8 cellular contexts compared by ENCODE assay signal in the genomic region with DNA sequence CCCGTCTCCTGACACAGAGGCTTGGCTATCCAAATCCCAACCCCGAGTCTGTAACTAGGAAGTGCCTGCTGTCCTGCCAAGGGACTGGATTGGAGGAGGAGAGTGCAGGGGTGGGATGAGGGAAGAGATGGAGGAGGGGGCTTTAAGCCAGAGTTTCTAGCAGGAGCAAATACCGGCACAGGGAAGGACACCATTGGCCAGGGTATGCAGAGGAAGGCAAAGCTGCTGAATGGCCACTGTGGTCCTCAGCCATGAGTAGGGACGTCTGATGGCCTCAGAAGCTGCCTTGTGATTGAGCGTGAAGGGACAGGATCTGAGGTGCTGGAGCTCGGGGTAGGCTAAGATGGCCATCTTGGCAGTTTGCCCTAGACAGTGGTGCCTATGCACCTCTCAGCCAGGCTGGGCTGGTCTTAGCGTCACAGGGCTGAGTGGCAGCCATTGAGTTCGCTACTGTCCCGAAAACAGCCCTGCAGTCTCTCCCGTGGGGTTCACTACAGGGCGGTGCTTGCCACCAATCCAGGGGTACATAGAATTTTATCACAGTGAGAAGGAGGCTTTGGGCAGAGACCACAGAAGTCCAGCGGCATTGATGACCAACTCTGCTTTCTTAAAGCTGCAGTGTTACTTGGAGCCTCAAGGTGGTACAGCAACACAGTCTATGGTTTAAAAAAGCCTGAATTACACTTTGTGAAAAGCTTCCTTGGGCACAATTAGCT.
DNase-seq lines count a peak whose midpoint lies in the region; ATAC-seq, FAIRE-seq and TF ChIP-seq lines count a peak whose summit lies in the region.

No MANE protein-coding gene starts in this region.

- no peak overlapping the region for H3K4me3 Mint-ChIP-seq in osteocyte (ENCODE audit: unreplicated experiment)

- no peak for TF ChIP-seq EP300 in H1 (IDR thresholded peaks at IDR 0.05; ENCODE audit: borderline replicate concordance in 1 of 2, low read depth in 2 of 2, low read length in 2 of 2)

- no peaks in the 10 kb centered on the region for H3K9me3 Mint-ChIP-seq in osteocyte (ENCODE audit: unreplicated experiment)

- H3K14ac ChIP-seq in H1 (ENCODE audit: insufficient read length), result no peak overlapping the region

- FAIRE-seq in H1 (lab: Jason Lieb, UNC), result peak; percentile 99

- peak; percentile 87 to 92 for TF ChIP-seq RAD21 in H1 (IDR thresholded peaks at IDR 0.05 in 1 of 2, conservative IDR thresholded peaks at IDR 0.05 in 1 of 2; ENCODE audit: low read depth in 2 of 2, low read length in 2 of 2)

- intact Hi-C loops in left ventricle myocardium inferior (cut with micrococcal nuclease) (no loop called here), PC-3 (cut with micrococcal nuclease) (loop anchor here (1.0 kb wide), 2 partner anchors 145 to 262 kb away; no protein-coding TSS in a partner anchor)

- peak; percentile 68 for TF ChIP-seq CTCF in cardiac muscle cell (IDR thresholded peaks at IDR 0.05; ENCODE audit: low read depth, low read length)
- TF ChIP-seq CTCF in left ventricle myocardium inferior (IDR thresholded peaks at IDR 0.05; ENCODE audit: borderline replicate concordance), result no peak
- TF ChIP-seq CTCF in PC-3 (conservative IDR thresholded peaks at IDR 0.05; ENCODE audit: low read depth, low read length), result peak; percentile 77
- peak; percentile 8 to 79 (median 58) for TF ChIP-seq CTCF in H1 (IDR thresholded peaks at IDR 0.05; ENCODE audit: control extremely low read depth in 1 of 3, insufficient read depth in 1 of 3, low read depth in 1 of 3, low read length in 3 of 3)
- TF ChIP-seq CTCF in osteocyte (IDR thresholded peaks at IDR 0.05), result peak; percentile 72

- peak overlapping the region; percentile 70; the same call in 1 of the 2 replicates for H2BK12ac ChIP-seq in H1 (ENCODE audit: low read depth, low read length)

- H3K27me3 ChIP-seq in cardiac muscle cell (no peaks in the 10 kb centered on the region), left ventricle myocardium inferior (ENCODE audit: low read depth) (peaks cover 3% of the 10 kb centered on the region), PC-3 (ENCODE audit: low read length) (no peaks in the 10 kb centered on the region), H1 (replicated peaks in 1 of 4; ENCODE audit: control insufficient read depth in 3 of 4, extremely low read depth in 1 of 4, insufficient read depth in 3 of 4, low read length in 3 of 4) (no peaks in the 10 kb centered on the region)

- H3K9me2 ChIP-seq in PC-3 (replicated peaks; ENCODE audit: low read length), result no peaks in the 10 kb centered on the region

- BruUV-seq in PC-3 (replicated peaks; lab: Mats Ljungman, UMichigan), result no TSS peak

- H3K36me3 Mint-ChIP-seq in osteocyte (ENCODE audit: unreplicated experiment), result no peaks in the 10 kb centered on the region

- peak overlapping the region; percentile 3; the same call in 1 of the 2 replicates for H2BK5ac ChIP-seq in H1 (ENCODE audit: low read depth, low read length)

- H3K79me2 ChIP-seq in PC-3 (ENCODE audit: low read length), result no peaks in the 10 kb centered on the region
- H3K79me2 ChIP-seq in H1 (ENCODE audit: control insufficient read depth in 1 of 2, insufficient read depth in 2 of 2, low read length in 2 of 2), result no peaks in the 10 kb centered on the region

- ATAC-seq in HG02759 (IDR thresholded peaks at IDR 0.05; ENCODE audit: unreplicated experiment), result peak; percentile 73
- ATAC-seq in PC-3, result peak; percentile 96
- ATAC-seq in HG03139 (IDR thresholded peaks at IDR 0.05; ENCODE audit: unreplicated experiment), result no peak

- no peaks in the 10 kb centered on the region for H3K4me1 ChIP-seq in cardiac muscle cell (ENCODE audit: low read depth)
- H3K4me1 ChIP-seq in left ventricle myocardium inferior, result no peaks in the 10 kb centered on the region
- H3K4me1 ChIP-seq in PC-3 (ENCODE audit: insufficient read depth, low read length), result peaks cover 10% of the 10 kb centered on the region; the same call in 1 of the 2 replicates
- H3K4me1 ChIP-seq in H1 (replicated peaks in 1 of 4; ENCODE audit: control insufficient read depth in 3 of 4, insufficient read depth in 4 of 4, low read length in 3 of 4), result peaks cover 0 to 3% (median 0%) of the 10 kb centered on the region in 4 experiments; a peak in 1 of 7 replicates

- POLR2A ChIA-PET in PC-3 (lab: Charles Lee; ENCODE audit: unreplicated experiment) (interaction anchor here (0.6 kb wide), 1 partner anchor 1003 kb away, joined by 4 read pairs; no protein-coding TSS in a partner anchor), H1 (lab: Charles Lee; ENCODE audit: partially characterized antibody) (interaction anchor here (0.7 to 1.3 kb wide), 3 partner anchors 16 to 526 kb away, joined by 3 to 6 read pairs (median 4); no protein-coding TSS in a partner anchor)

- H3K4me1 Mint-ChIP-seq in osteocyte (ENCODE audit: unreplicated experiment), result peaks cover 4% of the 10 kb centered on the region

- peak overlapping the region; percentile 74; the same call in 1 of the 2 replicates for H2BK15ac ChIP-seq in H1 (ENCODE audit: low read length)

- no peaks in the 10 kb centered on the region for H4K20me1 ChIP-seq in PC-3 (ENCODE audit: low read length)
- no peaks in the 10 kb centered on the region for H4K20me1 ChIP-seq in H1 (replicated peaks in 1 of 2; ENCODE audit: control insufficient read depth in 1 of 2, insufficient read depth in 2 of 2, low read length in 2 of 2)

- H3K23me2 ChIP-seq in H1 (ENCODE audit: low read depth, low read length), result no peaks in the 10 kb centered on the region

- peak overlapping the region; percentile 87 for H2AFZ ChIP-seq in PC-3 (ENCODE audit: low read length)
- H2AFZ ChIP-seq in H1 (ENCODE audit: low read length), result peak overlapping the region; percentile 81

- H3K27ac ChIP-seq in cardiac muscle cell (no peak overlapping the region), left ventricle myocardium inferior (replicated peaks) (no peak overlapping the region), PC-3 (ENCODE audit: low read length) (no peak overlapping the region), H1 (ENCODE audit: low read depth, low read length) (no peak overlapping the region)

- H3K4me2 ChIP-seq in PC-3 (ENCODE audit: low read length), result peak overlapping the region; percentile 82
- H3K4me2 ChIP-seq in H1 (ENCODE audit: insufficient read depth in 1 of 2, low read depth in 2 of 2, low read length in 2 of 2), result no peak overlapping the region

- H3K36me3 ChIP-seq in cardiac muscle cell (no peaks in the 10 kb centered on the region), left ventricle myocardium inferior (no peaks in the 10 kb centered on the region), PC-3 (ENCODE audit: low read depth, low read length) (no peaks in the 10 kb centered on the region), H1 (ENCODE audit: control insufficient read depth in 2 of 4, insufficient read depth in 4 of 4, low read length in 3 of 4) (no peaks in the 10 kb centered on the region)

- H3K9me3 ChIP-seq in cardiac muscle cell (ENCODE audit: low read depth), result no peaks in the 10 kb centered on the region
- no peaks in the 10 kb centered on the region for H3K9me3 ChIP-seq in left ventricle myocardium inferior (replicated peaks)
- no peaks in the 10 kb centered on the region for H3K9me3 ChIP-seq in PC-3 (ENCODE audit: low read length)
- H3K9me3 ChIP-seq in H1 (ENCODE audit: insufficient read depth in 2 of 2, low read depth in 1 of 2, low read length in 1 of 2), result no peaks in the 10 kb centered on the region

- WGBS in H1 (ENCODE audit: extremely low coverage in 1 of 2, insufficient coverage in 1 of 2, insufficient read length in 1 of 2, insufficient replicate concordance in 2 of 2, low coverage in 1 of 2, low lambda C conversion rate in 2 of 2, missing lambda C conversion rate in 1 of 2), 2 experiments, result 85% methylated on average over 12 of the region's 12 CpGs; no CpG with 5 or more reads in 1 of the 2 experiments

- no peak overlapping the region for H3K4ac ChIP-seq in H1 (replicated peaks; ENCODE audit: insufficient read length, low read depth, low read length)

- no peaks in the 10 kb centered on the region for H3F3A ChIP-seq in PC-3 (ENCODE audit: low read length, unreplicated experiment)

- H3K56ac ChIP-seq in H1 (replicated peaks; ENCODE audit: insufficient read length, low read depth, low read length), result no peak overlapping the region

- no peak for TF ChIP-seq POLR2A in H1 (IDR thresholded peaks at IDR 0.05; ENCODE audit: control extremely low read depth in 1 of 2, low read depth in 2 of 2, low read length in 2 of 2)

- CTCF ChIA-PET in PC-3 (lab: Charles Lee) (interaction anchor here (0.6 to 1.4 kb wide), 3 partner anchors 51 to 262 kb away, joined by 4 to 20 read pairs (median 5); no protein-coding TSS in a partner anchor), H1 (lab: Charles Lee; ENCODE audit: partially characterized antibody) (interaction anchor here (0.6 to 1.8 kb wide), 22 partner anchors 9 to 551 kb away, joined by 3 to 9 read pairs (median 4); no protein-coding TSS in a partner anchor)

- H3K18ac ChIP-seq in H1 (ENCODE audit: extremely low read depth, low read length), result no peak overlapping the region

- H3K23ac ChIP-seq in H1 (ENCODE audit: insufficient read length), result no peak overlapping the region

- no peak overlapping the region for H2AK5ac ChIP-seq in H1 (ENCODE audit: low read depth, low read length)

- no peak overlapping the region for H4K8ac ChIP-seq in H1 (ENCODE audit: extremely low read depth, insufficient read depth, low read length)

- peak; percentile 49 to 70 for DNase-seq in cardiac muscle cell (ENCODE audit: low read depth in 1 of 2, low spot score in 1 of 2)
- DNase-seq in left ventricle myocardium inferior, result no peak
- DNase-seq in PC-3, result peak; percentile 62
- peak in 1 of 2 experiments; percentile 59 for DNase-seq in H1 (ENCODE audit: low read depth in 1 of 2, low spot score in 2 of 2)
- DNase-seq in osteocyte (ENCODE audit: extremely low spot score, unreplicated experiment), result no peak
- no peak for DNase-seq in LoVo (ENCODE audit: low spot score)

- peak overlapping the region; percentile 38 for H4K91ac ChIP-seq in H1 (replicated peaks; ENCODE audit: insufficient read length, low read length)

- H3K79me1 ChIP-seq in H1 (ENCODE audit: low read depth, low read length), result no peaks in the 10 kb centered on the region

- H3K27me3 Mint-ChIP-seq in osteocyte (ENCODE audit: unreplicated experiment), result no peaks in the 10 kb centered on the region

- H4K5ac ChIP-seq in H1 (ENCODE audit: insufficient read length, low read depth, low read length), result no peak overlapping the region

- no peak overlapping the region for H3K4me3 ChIP-seq in cardiac muscle cell
- no peak overlapping the region for H3K4me3 ChIP-seq in left ventricle myocardium inferior
- H3K4me3 ChIP-seq in PC-3 (ENCODE audit: low read length), result peak overlapping the region; percentile 66
- no peak overlapping the region for H3K4me3 ChIP-seq in H1 (ENCODE audit: extremely low read depth in 1 of 4, insufficient read depth in 2 of 4, low read depth in 3 of 4, low read length in 4 of 4)

- H2BK20ac ChIP-seq in H1 (ENCODE audit: low read length), result peak overlapping the region; percentile 73; the same call in 1 of the 2 replicates

- H3K9ac ChIP-seq in PC-3 (ENCODE audit: low read length) (peak overlapping the region; percentile 24; the same call in 1 of the 2 replicates), H1 (replicated peaks in 1 of 4; ENCODE audit: extremely low read depth in 1 of 4, low read depth in 3 of 4, low read length in 3 of 4) (no peak overlapping the region)

- H3K27ac Mint-ChIP-seq in osteocyte (ENCODE audit: unreplicated experiment), result no peak overlapping the region

- no peak overlapping the region for H2BK120ac ChIP-seq in H1 (replicated peaks; ENCODE audit: low read depth, low read length)

TF ChIP-seq in H1, 55 proteins besides CTCF, POLR2A, EP300 and RAD21 (continues in another document):
- TF ChIP-seq CHD1 (IDR thresholded peaks at IDR 0.05; ENCODE audit: low read depth, low read length), result no peak

Comparison
In these comparisons a context has a peak if more than half of its experiments do, and no peak if none do; other contexts are left out.
1. DNase-seq: peak in cardiac muscle cell (2 of 2) and PC-3 (single experiment); none in left ventricle myocardium inferior (single experiment), osteocyte (single experiment) and LoVo (single experiment).